8 cellular contexts compared by ENCODE assay signal in the genomic region with DNA sequence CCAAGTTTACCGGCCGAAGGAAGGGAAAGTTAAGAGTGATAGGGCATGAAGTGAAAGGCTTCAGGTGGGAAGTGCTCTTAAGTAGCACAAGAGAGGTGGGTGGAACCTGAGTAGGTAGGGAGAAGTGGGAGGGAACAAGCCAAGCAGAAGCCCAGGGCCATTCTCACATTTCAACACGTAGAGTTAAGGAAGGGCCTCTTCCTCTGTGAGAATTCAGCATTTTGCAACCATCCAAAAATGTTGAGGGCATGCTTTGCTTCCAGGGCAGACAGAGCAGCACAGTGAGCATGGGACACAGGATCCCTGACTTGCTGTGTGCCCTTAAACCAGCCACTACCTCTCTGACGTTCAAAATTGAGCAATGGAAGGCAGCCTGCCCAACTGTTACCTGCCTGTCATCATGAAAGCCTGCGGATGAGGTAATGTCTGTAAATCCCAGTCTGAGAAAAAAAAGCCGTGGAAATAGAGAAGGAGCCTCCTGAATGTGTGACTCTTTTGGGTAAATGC. TPM values are rescaled to one million over a fixed set of nuclear protein-coding genes. Genes with fewer than 3 reads are reported as not detected.
DNase-seq lines count a peak whose midpoint lies in the region; ATAC-seq and TF ChIP-seq lines count a peak whose summit lies in the region.

No MANE protein-coding gene starts in this region.

- no peak overlapping the region for H3K4me3 ChIP-seq in H7 (ENCODE audit: insufficient read depth, low read depth, low read length)
- no peak overlapping the region for H3K4me3 ChIP-seq in coronary artery

- ATAC-seq in HG02970 (IDR thresholded peaks at IDR 0.05; ENCODE audit: low FRiP score, unreplicated experiment), result no peak

- CTCF ChIA-PET in activated CD4-positive, alpha-beta memory T cell treated with anti-CD3 and anti-CD28 coated beads for 36 hours (lab: Charles Lee), result interaction anchor here (4.8 kb wide), 1 partner anchor 15 kb away, joined by 28 read pairs; no protein-coding TSS in a partner anchor

- peaks cover 14% of the 10 kb centered on the region; the same call in 1 of the 2 replicates for H3K27me3 ChIP-seq in H7 (ENCODE audit: control insufficient read depth, insufficient read depth, low read length)
- H3K27me3 ChIP-seq in layer of hippocampus (ENCODE audit: control insufficient read depth, insufficient read depth, low read length), result no peaks in the 10 kb centered on the region

- H3K4me1 Mint-ChIP-seq in CD14-positive monocyte, result peaks cover 75% of the 10 kb centered on the region
- peaks cover 83% of the 10 kb centered on the region for H3K4me1 Mint-ChIP-seq in activated CD4-positive, alpha-beta memory T cell treated with anti-CD3 and anti-CD28 coated beads for 36 hours (ENCODE audit: low read depth)

- peak overlapping the region; percentile 30 for H3K27ac ChIP-seq in layer of hippocampus (ENCODE audit: low read depth, low read length)
- no peak overlapping the region for H3K27ac ChIP-seq in coronary artery

- peaks cover 12 to 19% of the 10 kb centered on the region in 2 donors for H3K36me3 Mint-ChIP-seq in CD14-positive monocyte
- H3K36me3 Mint-ChIP-seq in activated CD4-positive, alpha-beta memory T cell treated with anti-CD3 and anti-CD28 coated beads for 36 hours, result peaks cover 42% of the 10 kb centered on the region

- H3K36me3 ChIP-seq in H7 (replicated peaks; ENCODE audit: control insufficient read depth, insufficient read depth, low read length), result no peaks in the 10 kb centered on the region

- POLR2A ChIA-PET in activated CD4-positive, alpha-beta memory T cell treated with anti-CD3 and anti-CD28 coated beads for 36 hours (lab: Charles Lee), result interaction anchor here (0.6 to 1.1 kb wide), 4 partner anchors 21 to 87 kb away, joined by 3 read pairs; no protein-coding TSS in a partner anchor

- DNase-seq in CD14-positive monocyte (ENCODE audit: low spot score) (no peak), H7 (peak; percentile 57), AG08396 (ENCODE audit: low spot score) (no peak), coronary artery (ENCODE audit: low spot score) (no peak), HUDEP-2 (lab: John Stamatoyannopoulos, UW; ENCODE audit: unreplicated experiment in 76 of 76) (no peak)
- DNase-seq in activated CD4-positive, alpha-beta memory T cell treated with anti-CD3 and anti-CD28 coated beads for 36 hours, result peak; percentile 43

- intact Hi-C loops in CD14-positive monocyte (cut with micrococcal nuclease), result no loop called here
- intact Hi-C loops in activated CD4-positive, alpha-beta memory T cell treated with anti-CD3 and anti-CD28 coated beads for 36 hours (cut with micrococcal nuclease), result loop anchor here (5.0 kb wide), 1 partner anchor 463 kb away; the partner anchor contains the start of gene THG1L

- H3K27me3 Mint-ChIP-seq in CD14-positive monocyte (ENCODE audit: low read depth in 3 of 3), result peaks cover 3 to 15% (median 7%) of the 10 kb centered on the region in 3 donors
- H3K27me3 Mint-ChIP-seq in activated CD4-positive, alpha-beta memory T cell treated with anti-CD3 and anti-CD28 coated beads for 36 hours, result no peaks in the 10 kb centered on the region

- peaks cover 0 to 3% (median 0%) of the 10 kb centered on the region in 7 donors for H3K9me3 Mint-ChIP-seq in CD14-positive monocyte
- no peaks in the 10 kb centered on the region for H3K9me3 Mint-ChIP-seq in activated CD4-positive, alpha-beta memory T cell treated with anti-CD3 and anti-CD28 coated beads for 36 hours

- no peak for TF ChIP-seq CTCF in CD14-positive monocyte (IDR thresholded peaks at IDR 0.05)
- no peak for TF ChIP-seq CTCF in coronary artery (IDR thresholded peaks at IDR 0.05)

- peak overlapping the region; percentile 81 to 91 (median 87) for H3K27ac Mint-ChIP-seq in CD14-positive monocyte
- H3K27ac Mint-ChIP-seq in activated CD4-positive, alpha-beta memory T cell treated with anti-CD3 and anti-CD28 coated beads for 36 hours, result peak overlapping the region; percentile 89

- peak overlapping the region; percentile 24 to 65 for H3K4me3 Mint-ChIP-seq in CD14-positive monocyte
- H3K4me3 Mint-ChIP-seq in activated CD4-positive, alpha-beta memory T cell treated with anti-CD3 and anti-CD28 coated beads for 36 hours, result peak overlapping the region; percentile 71

RNA-seq across cellular contexts. Expression of gene CYFIP2, which starts 3.3 kb away (rescaled TPM):
- polyA plus RNA-seq in CD14-positive monocyte, result 10 to 100 TPM; 33.6 to 45.6 TPM
- total RNA-seq in H7 (2014; rRNA removed; shearing (Covaris generic)), result 14.3 and 20.5 TPM in 2 replicates
- 100 to 1,000 TPM; 319 to 321 TPM for total RNA-seq in activated CD4-positive, alpha-beta memory T cell treated with anti-CD3 and anti-CD28 coated beads for 36 hours

Comparison
In these comparisons a context has a peak if more than half of its experiments do, and no peak if none do; other contexts are left out.
1. DNase-seq: peak in H7 (single experiment) and activated CD4-positive, alpha-beta memory T cell treated with anti-CD3 and anti-CD28 coated beads for 36 hours (single experiment); none in CD14-positive monocyte (single experiment), AG08396 (single experiment), coronary artery (single experiment) and HUDEP-2 (0 of 76).
2. RNA of gene CYFIP2, which starts 3.3 kb away (total RNA-seq): 319 to 321 TPM in activated CD4-positive, alpha-beta memory T cell treated with anti-CD3 and anti-CD28 coated beads for 36 hours; 14.3 to 20.5 TPM in H7; every median in the first group is over 10 times any median in the second.